In genomic region chr3:128218476-128218829, GRCh38 we compare ENCODE assay signal across 17 cellular contexts.
"Had no signal": no experiment of that assay in that cellular context is flagged by ENCODE, and none has a peak within 500 bp of the region (broad histone marks: within the 10 kb centered on the region; RNA-seq: fewer than 3 reads in every experiment).

No MANE protein-coding gene starts in this region.

- H3K4me3 ChIP-seq: gastrocnemius medialis, heart right ventricle, ovary, tibial artery had no signal

- H3K27ac ChIP-seq: gastrocnemius medialis, ovary, tibial artery, VCaP had no signal

- H3K27me3 Mint-ChIP-seq: activated CD8-positive, alpha-beta T cell treated with anti-CD3 and anti-CD28 coated beads for 36 hours; activated naive CD8-positive, alpha-beta T cell treated with anti-CD3 and anti-CD28 coated beads, Interleukin-2, amount 10 ng/mL, durations not matched to agents 7 days and 5 days; memory B cell had no signal

- H3K4me1 ChIP-seq: tibial artery had no signal

- ATAC-seq: gastrocnemius medialis, left lobe of liver had no signal

- H3K4me3 Mint-ChIP-seq: activated CD8-positive, alpha-beta T cell treated with anti-CD3 and anti-CD28 coated beads for 36 hours; activated naive CD8-positive, alpha-beta T cell treated with anti-CD3 and anti-CD28 coated beads, Interleukin-2, amount 10 ng/mL, durations not matched to agents 7 days and 5 days; memory B cell had no signal

- H3K36me3 ChIP-seq: gastrocnemius medialis, heart right ventricle, ovary, tibial artery had no signal

- H3K27me3 ChIP-seq: gastrocnemius medialis, heart right ventricle, ovary, tibial artery had no signal

- FAIRE-seq: colon had no signal

- H3K27ac Mint-ChIP-seq: activated naive CD8-positive, alpha-beta T cell treated with anti-CD3 and anti-CD28 coated beads, Interleukin-2, amount 10 ng/mL, durations not matched to agents 7 days and 5 days; memory B cell had no signal

- DNase-seq: activated CD8-positive, alpha-beta memory T cell treated with anti-CD3 and anti-CD28 coated beads, Interleukin-2, amount 50 U/mL, for 4 hours; activated CD8-positive, alpha-beta T cell treated with anti-CD3 and anti-CD28 coated beads for 36 hours; activated gamma-delta T cell treated with Interleukin-2 at 50 U/mL for 16 hours; activated naive CD8-positive, alpha-beta T cell treated with anti-CD3 and anti-CD28 coated beads, Interleukin-2, amount 10 ng/mL, durations not matched to agents 7 days and 5 days; activated T-cell treated with anti-CD3 and anti-CD28 coated beads, Interleukin-2, amount 50 U/mL, for 72 hours; aorta; gastrocnemius medialis; heart right ventricle; islet precursor cell; ovary; stimulated activated CD4-positive, alpha-beta T cell treated with anti-CD3 and anti-CD28 coated beads, Interleukin-4, amount 100 ng/mL, for 4 hours; T1000; tibial artery had no signal

- H3K9me3 ChIP-seq: gastrocnemius medialis, ovary had no signal
